In the genomic region with DNA sequence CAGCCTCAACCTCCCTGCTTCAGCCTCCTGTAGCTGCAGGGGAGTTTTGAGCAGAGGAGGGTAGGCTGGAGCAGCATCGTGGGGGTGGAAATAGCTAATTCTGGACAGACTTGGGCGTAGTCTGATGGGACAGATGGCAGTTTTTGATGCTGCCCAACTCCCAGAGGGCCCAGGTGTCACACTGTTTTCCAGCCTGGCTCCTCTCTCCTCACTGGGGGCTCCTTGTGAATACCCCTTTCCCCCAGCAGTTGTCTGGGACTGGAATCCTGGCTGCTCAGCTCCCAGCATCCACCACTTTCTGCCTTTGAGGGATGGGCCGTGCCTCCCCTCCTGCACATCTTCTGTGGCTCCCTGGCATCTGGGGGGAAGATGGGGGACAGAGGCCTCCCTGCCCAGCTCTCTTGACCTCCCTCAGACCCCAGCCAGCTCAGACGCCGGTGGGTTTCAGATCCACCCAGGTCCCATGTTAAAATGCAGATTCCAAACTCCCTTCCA, we compare ENCODE assay signal across 13 cellular contexts. TPM values are rescaled to one million over a fixed set of nuclear protein-coding genes. Genes with fewer than 3 reads are reported as not detected.
DNase-seq lines count a peak whose midpoint lies in the region; ATAC-seq and TF ChIP-seq lines count a peak whose summit lies in the region.
"Had no signal": no experiment of that assay in that cellular context is flagged by ENCODE, and none has a peak within 500 bp of the region (broad histone marks: within the 10 kb centered on the region; RNA-seq: fewer than 3 reads in every experiment).

No MANE protein-coding gene starts in this region.

- peaks cover 39 to 100% (median 98%) of the 10 kb centered on the region in 9 donors for H3K4me1 ChIP-seq in heart right ventricle
- H3K4me1 ChIP-seq in lower lobe of right lung, result peaks cover 99% of the 10 kb centered on the region
- peaks cover 81 to 98% (median 88%) of the 10 kb centered on the region in 4 donors for H3K4me1 ChIP-seq in upper lobe of left lung

- TF ChIP-seq POLR2A in upper lobe of left lung (IDR thresholded peaks at IDR 0.05), result no peak

- H3K36me3 ChIP-seq in heart right ventricle (peaks cover 0 to 43% (median 0%) of the 10 kb centered on the region in 9 donors), lower lobe of right lung (peaks cover 27% of the 10 kb centered on the region), upper lobe of left lung (peaks cover 0 to 13% (median 7%) of the 10 kb centered on the region in 4 donors)

- peak overlapping the region; percentile 6 for H3K27ac Mint-ChIP-seq in activated T-helper 1 cell treated with anti-CD3 and anti-CD28 coated beads, Interleukin-12 subunit alpha, Interleukin-12 subunit beta, Interleukin-2, Interleukin-4 antibody, amounts not matched to agents 30 ng/mL and 10 ng/mL and 1 ng/mL, durations not matched to agents 14 hours and 24 hours and 36 hours

- 64 to 65% methylated on average over 5 of the region's 5 CpGs for WGBS in heart right ventricle, 2 donors
- 80 to 85% methylated on average over 2 to 5 of the region's 5 CpGs for WGBS in upper lobe of left lung, 2 donors

- no peak for ATAC-seq in heart right ventricle
- no peak for ATAC-seq in left cardiac atrium
- no peak for ATAC-seq in lower lobe of right lung
- ATAC-seq in upper lobe of left lung (ENCODE audit: low FRiP score in 2 of 2), result no peak
- ATAC-seq: left lobe of liver, psoas muscle had no signal

- no peaks in the 10 kb centered on the region for H3K27me3 Mint-ChIP-seq in activated T-helper 1 cell treated with anti-CD3 and anti-CD28 coated beads, Interleukin-12 subunit alpha, Interleukin-12 subunit beta, Interleukin-2, Interleukin-4 antibody, amounts not matched to agents 30 ng/mL and 10 ng/mL and 1 ng/mL, durations not matched to agents 14 hours and 24 hours and 36 hours (ENCODE audit: insufficient read depth)

- no peaks in the 10 kb centered on the region for H3K9me3 Mint-ChIP-seq in activated T-helper 1 cell treated with anti-CD3 and anti-CD28 coated beads, Interleukin-12 subunit alpha, Interleukin-12 subunit beta, Interleukin-2, Interleukin-4 antibody, amounts not matched to agents 30 ng/mL and 10 ng/mL and 1 ng/mL, durations not matched to agents 14 hours and 24 hours and 36 hours

- H3K9me3 ChIP-seq in heart right ventricle, result no peaks in the 10 kb centered on the region
- no peaks in the 10 kb centered on the region for H3K9me3 ChIP-seq in lower lobe of right lung
- H3K9me3 ChIP-seq in upper lobe of left lung, result no peaks in the 10 kb centered on the region
- H3K9me3 ChIP-seq: psoas muscle had no signal

- intact Hi-C loops in heart right ventricle (cut with DNase I) (no loop called here), left cardiac atrium (cut with DNase I) (no loop called here), lower lobe of right lung (cut with DNase I) (no loop called here)
- intact Hi-C loops in activated T-helper 1 cell treated with anti-CD3 and anti-CD28 coated beads, Interleukin-12 subunit alpha, Interleukin-12 subunit beta, Interleukin-2, Interleukin-4 antibody, amounts not matched to agents 30 ng/mL and 10 ng/mL and 1 ng/mL, durations not matched to agents 14 hours and 24 hours and 36 hours (cut with micrococcal nuclease), result loop anchor here (10.0 kb wide), 1 partner anchor 665 kb away; no protein-coding TSS in a partner anchor

- peaks cover 88% of the 10 kb centered on the region for H3K4me1 Mint-ChIP-seq in activated T-helper 1 cell treated with anti-CD3 and anti-CD28 coated beads, Interleukin-12 subunit alpha, Interleukin-12 subunit beta, Interleukin-2, Interleukin-4 antibody, amounts not matched to agents 30 ng/mL and 10 ng/mL and 1 ng/mL, durations not matched to agents 14 hours and 24 hours and 36 hours (ENCODE audit: low read depth)

- TF ChIP-seq CTCF in heart right ventricle (IDR thresholded peaks at IDR 0.05) (no peak), lower lobe of right lung (IDR thresholded peaks at IDR 0.05) (no peak), upper lobe of left lung (IDR thresholded peaks at IDR 0.05) (no peak)

- H3K4me3 ChIP-seq in heart right ventricle, result no peak overlapping the region
- no peak overlapping the region for H3K4me3 ChIP-seq in lower lobe of right lung
- H3K4me3 ChIP-seq in upper lobe of left lung, result no peak overlapping the region
- H3K4me3 ChIP-seq: psoas muscle had no signal

- H3K27me3 ChIP-seq in heart right ventricle (no peaks in the 10 kb centered on the region), lower lobe of right lung (ENCODE audit: low read depth) (no peaks in the 10 kb centered on the region), upper lobe of left lung (no peaks in the 10 kb centered on the region)

- H3K27ac ChIP-seq in heart right ventricle (peak overlapping the region; percentile 11 to 93 (median 70)), lower lobe of right lung (peak overlapping the region; percentile 28), upper lobe of left lung (peak overlapping the region in 3 of 4 donors; percentile 83 to 89 (median 87))

- no peak for DNase-seq in heart right ventricle
- no peak for DNase-seq in left cardiac atrium
- no peak for DNase-seq in activated T-helper 1 cell treated with anti-CD3 and anti-CD28 coated beads, Interleukin-12 subunit alpha, Interleukin-12 subunit beta, Interleukin-2, Interleukin-4 antibody, amounts not matched to agents 30 ng/mL and 10 ng/mL and 1 ng/mL, durations not matched to agents 14 hours and 24 hours and 36 hours (ENCODE audit: low spot score)
- DNase-seq in lower lobe of right lung, result no peak
- no peak for DNase-seq in upper lobe of left lung
- no peak for DNase-seq in A172 (ENCODE audit: low spot score)
- no peak for DNase-seq in DMS53 (lab: John Stamatoyannopoulos, UW)
- no peak for DNase-seq in effector CD4-positive, alpha-beta T cell
- DNase-seq: activated CD8-positive, alpha-beta memory T cell treated with anti-CD3 and anti-CD28 coated beads, Interleukin-2, amount 50 U/mL, for 48 hours; NCI-H187 treated with DMSO at 0.1 percent for 48 hours; psoas muscle; T1000 had no signal

- no peak for TF ChIP-seq EP300 in upper lobe of left lung (IDR thresholded peaks at IDR 0.05)

- no peak overlapping the region for H3K4me3 Mint-ChIP-seq in activated T-helper 1 cell treated with anti-CD3 and anti-CD28 coated beads, Interleukin-12 subunit alpha, Interleukin-12 subunit beta, Interleukin-2, Interleukin-4 antibody, amounts not matched to agents 30 ng/mL and 10 ng/mL and 1 ng/mL, durations not matched to agents 14 hours and 24 hours and 36 hours

- peaks cover 43% of the 10 kb centered on the region for H3K36me3 Mint-ChIP-seq in activated T-helper 1 cell treated with anti-CD3 and anti-CD28 coated beads, Interleukin-12 subunit alpha, Interleukin-12 subunit beta, Interleukin-2, Interleukin-4 antibody, amounts not matched to agents 30 ng/mL and 10 ng/mL and 1 ng/mL, durations not matched to agents 14 hours and 24 hours and 36 hours (ENCODE audit: low read depth)

RNA-seq across cellular contexts. Expression of a gene that starts 34.0 kb away (rescaled TPM):
- 10 to 100 TPM; 29.8 to 61.4 (median 39.0) TPM for total RNA-seq in heart right ventricle
- 10 to 100 TPM in 1 of 2 donors, 1 to 10 TPM in 1; 9.9 to 11.5 TPM for polyA plus RNA-seq in heart right ventricle
- total RNA-seq in left cardiac atrium, result 10 to 100 TPM; 27.1 to 39.6 TPM
- total RNA-seq in activated T-helper 1 cell treated with anti-CD3 and anti-CD28 coated beads, Interleukin-12 subunit alpha, Interleukin-12 subunit beta, Interleukin-2, Interleukin-4 antibody, amounts not matched to agents 30 ng/mL and 10 ng/mL and 1 ng/mL, durations not matched to agents 14 hours and 24 hours and 36 hours, result 42.0 and 42.3 TPM in 2 replicates
- total RNA-seq in lower lobe of right lung, result 49.5 TPM
- total RNA-seq in upper lobe of left lung, result 100 to 1,000 TPM in 1 of 6 donors, 10 to 100 TPM in 5; 24.8 to 128 (median 52.5) TPM
- total RNA-seq in A172 (2014; rRNA removed; shearing (Covaris generic)), result 30.5 and 32.3 TPM in 2 replicates

Comparison
In these comparisons a context has a peak if more than half of its experiments do, and no peak if none do; other contexts are left out.
1. H3K27ac ChIP-seq: peak in every context shown above with its lines; median percentile 87 in upper lobe of left lung; 70 in heart right ventricle; 28 in lower lobe of right lung.